ENCODE assay signal across 1 cellular context in genomic region chr12:112514926-112515642, GRCh38.
TF ChIP-seq lines count a peak whose summit lies in the region.

No MANE protein-coding gene starts in this region.

TF ChIP-seq in H1, 55 proteins besides CTCF, POLR2A, EP300 and RAD21:
- TF ChIP-seq KDM1A (IDR thresholded peaks at IDR 0.05; ENCODE audit: borderline replicate concordance, low read length) (no peak), CREB1 (IDR thresholded peaks at IDR 0.05) (no peak)
